In the genomic region with DNA sequence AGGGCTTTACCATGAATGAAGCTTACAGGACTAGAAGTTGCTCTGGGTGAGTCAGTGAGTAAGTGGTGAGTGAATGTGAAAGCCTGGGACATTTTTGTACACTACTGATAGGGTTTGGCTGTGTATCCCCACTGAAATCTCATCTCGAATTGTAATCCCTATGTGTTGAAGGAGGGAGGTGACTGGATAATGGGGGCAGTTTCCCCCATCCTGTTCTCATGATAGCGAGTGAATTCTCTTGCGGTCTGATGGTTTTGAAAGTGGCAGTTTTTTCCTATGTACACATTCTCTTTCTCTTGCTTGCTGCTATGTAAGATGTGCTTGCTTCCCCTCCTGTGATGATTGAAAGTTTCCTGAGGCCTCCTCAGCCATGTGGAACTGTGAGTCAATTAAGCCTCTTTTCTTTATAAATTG, we compare ENCODE assay signal across 8 cellular contexts. TPM values are rescaled to one million over a fixed set of nuclear protein-coding genes. Genes with fewer than 3 reads are reported as not detected.
DNase-seq lines count a peak whose midpoint lies in the region; ATAC-seq, FAIRE-seq and TF ChIP-seq lines count a peak whose summit lies in the region.
"Not testable (repeated sequence)": the region's sequence is repeated elsewhere in the genome, so short reads cannot be mapped to it uniquely, and the experiment has no call there.

No MANE protein-coding gene starts in this region.

- H3K4me1 ChIP-seq in OCI-LY3 (ENCODE audit: low read length) = peaks cover 14% of the 10 kb centered on the region
- H3K4me1 ChIP-seq in right cardiac atrium (ENCODE audit: control insufficient read depth, insufficient read depth, low read length) = not testable (repeated sequence)

- peak overlapping the region; percentile 84 for H3K27ac Mint-ChIP-seq in activated naive CD8-positive, alpha-beta T cell treated with anti-CD3 and anti-CD28 coated beads for 36 hours
- peak overlapping the region; percentile 24 for H3K27ac Mint-ChIP-seq in stimulated activated effector memory CD8-positive, alpha-beta T cell treated with anti-CD3 and anti-CD28 coated beads, Interleukin-12 subunit alpha, Interleukin-12 subunit beta, amount 100 ng/mL, for 72 hours

- not testable (repeated sequence) for H3K9me3 ChIP-seq in OCI-LY3 (ENCODE audit: insufficient read depth, low read length); right cardiac atrium (ENCODE audit: control insufficient read depth, low read length)

- peaks cover 33% of the 10 kb centered on the region for H3K4me1 Mint-ChIP-seq in activated naive CD8-positive, alpha-beta T cell treated with anti-CD3 and anti-CD28 coated beads for 36 hours
- H3K4me1 Mint-ChIP-seq in stimulated activated effector memory CD8-positive, alpha-beta T cell treated with anti-CD3 and anti-CD28 coated beads, Interleukin-12 subunit alpha, Interleukin-12 subunit beta, amount 100 ng/mL, for 72 hours = peaks cover 36% of the 10 kb centered on the region

- not testable (repeated sequence) for H4K20me1 ChIP-seq in OCI-LY3 (ENCODE audit: insufficient read depth, low read length)

- 32% methylated on average over 3 of the region's 3 CpGs for WGBS in right cardiac atrium

- FAIRE-seq in GM12892 (lab: Jason Lieb, UNC) = peak; percentile 88

- H3K4me3 ChIP-seq in OCI-LY3 (ENCODE audit: low read length) = peak overlapping the region; percentile 49
- not testable (repeated sequence) for H3K4me3 ChIP-seq in right cardiac atrium (ENCODE audit: low read length)

- H3K27ac ChIP-seq in OCI-LY3 (ENCODE audit: low read length) = peak overlapping the region; percentile 70
- not testable (repeated sequence) for H3K27ac ChIP-seq in right cardiac atrium (ENCODE audit: low read length)

- peaks cover 48% of the 10 kb centered on the region for H3K36me3 Mint-ChIP-seq in activated naive CD8-positive, alpha-beta T cell treated with anti-CD3 and anti-CD28 coated beads for 36 hours
- H3K36me3 Mint-ChIP-seq in stimulated activated effector memory CD8-positive, alpha-beta T cell treated with anti-CD3 and anti-CD28 coated beads, Interleukin-12 subunit alpha, Interleukin-12 subunit beta, amount 100 ng/mL, for 72 hours = peaks cover 52% of the 10 kb centered on the region

- H3K36me3 ChIP-seq in OCI-LY3 (replicated peaks; ENCODE audit: low read depth, low read length) = not testable (repeated sequence)

- H3K27me3 Mint-ChIP-seq in activated naive CD8-positive, alpha-beta T cell treated with anti-CD3 and anti-CD28 coated beads for 36 hours = not testable (repeated sequence)

- H3K9me3 Mint-ChIP-seq in activated naive CD8-positive, alpha-beta T cell treated with anti-CD3 and anti-CD28 coated beads for 36 hours = peaks cover 10% of the 10 kb centered on the region
- H3K9me3 Mint-ChIP-seq in stimulated activated effector memory CD8-positive, alpha-beta T cell treated with anti-CD3 and anti-CD28 coated beads, Interleukin-12 subunit alpha, Interleukin-12 subunit beta, amount 100 ng/mL, for 72 hours = not testable (repeated sequence)

- peak overlapping the region; percentile 80 for H3K4me2 ChIP-seq in OCI-LY3 (ENCODE audit: low read length)

- ATAC-seq in GM19452 (IDR thresholded peaks at IDR 0.05; ENCODE audit: unreplicated experiment) = peak; percentile 71
- peak; percentile 79 for ATAC-seq in HG02623 (IDR thresholded peaks at IDR 0.05; ENCODE audit: unreplicated experiment)
- ATAC-seq in HG03280 (IDR thresholded peaks at IDR 0.05; ENCODE audit: unreplicated experiment) = peak; percentile 85
- peak; percentile 60 for ATAC-seq in right cardiac atrium
- ATAC-seq in stimulated activated effector memory CD8-positive, alpha-beta T cell treated with anti-CD3 and anti-CD28 coated beads, Interleukin-12 subunit alpha, Interleukin-12 subunit beta, amount 100 ng/mL, for 72 hours = peak; percentile 96

- peak overlapping the region; percentile 37; the same call in 1 of the 2 replicates for H3K9ac ChIP-seq in OCI-LY3 (ENCODE audit: low read length)

- not testable (repeated sequence) for H3K27me3 ChIP-seq in OCI-LY3 (ENCODE audit: low read depth, low read length); right cardiac atrium (ENCODE audit: control insufficient read depth, insufficient read depth)

- intact Hi-C loops in right cardiac atrium (cut with DNase I) = not testable (repeated sequence)

- H3K79me2 ChIP-seq in OCI-LY3 (ENCODE audit: low read length) = peaks cover 26% of the 10 kb centered on the region

- TF ChIP-seq POLR2A in GM12892 (IDR thresholded peaks at IDR 0.05; ENCODE audit: low read depth, low read length) = not testable (repeated sequence)

- not testable (repeated sequence) for H3K4me3 Mint-ChIP-seq in activated naive CD8-positive, alpha-beta T cell treated with anti-CD3 and anti-CD28 coated beads for 36 hours
- H3K4me3 Mint-ChIP-seq in stimulated activated effector memory CD8-positive, alpha-beta T cell treated with anti-CD3 and anti-CD28 coated beads, Interleukin-12 subunit alpha, Interleukin-12 subunit beta, amount 100 ng/mL, for 72 hours = peak overlapping the region; percentile 1

- not testable (repeated sequence) for H2AFZ ChIP-seq in OCI-LY3 (ENCODE audit: low read depth, low read length)

- TF ChIP-seq CTCF in OCI-LY3 (IDR thresholded peaks at IDR 0.05; ENCODE audit: low read depth, low read length) = not testable (repeated sequence)

- DNase-seq in GM12892 (ENCODE audit: insufficient read length); right cardiac atrium: not testable (repeated sequence)
- peak; percentile 14 for DNase-seq in activated naive CD8-positive, alpha-beta T cell treated with anti-CD3 and anti-CD28 coated beads for 36 hours
- DNase-seq in stimulated activated effector memory CD8-positive, alpha-beta T cell treated with anti-CD3 and anti-CD28 coated beads, Interleukin-12 subunit alpha, Interleukin-12 subunit beta, amount 100 ng/mL, for 72 hours (ENCODE audit: low spot score in 2 of 2) = peak in 1 of 2 donors; percentile 55

RNA-seq across cellular contexts. Expression of gene MLLT10, which starts 47.4 kb away (rescaled TPM):
- polyA plus RNA-seq in GM12892 (2012; ENCODE audit: missing spikeins) = 31.1 TPM
- total RNA-seq in activated naive CD8-positive, alpha-beta T cell treated with anti-CD3 and anti-CD28 coated beads for 36 hours = 10 to 100 TPM; 33.9 to 36.2 TPM
- 10 to 100 TPM; 26.6 to 36.1 (median 29.8) TPM for total RNA-seq in right cardiac atrium
- polyA plus RNA-seq in right cardiac atrium = 14.1 TPM

RNA-seq across cellular contexts. Expression of gene SKIDA1, which starts 55.9 kb away (rescaled TPM):
- polyA plus RNA-seq in GM12892 (2012; ENCODE audit: missing spikeins) = 0.17 TPM
- under 1 TPM in 1 of 2 experiments, not detected in 1; 0.54 TPM for total RNA-seq in activated naive CD8-positive, alpha-beta T cell treated with anti-CD3 and anti-CD28 coated beads for 36 hours
- 1 to 10 TPM; 2.1 to 6.3 (median 4.6) TPM for total RNA-seq in right cardiac atrium
- 0.88 TPM for polyA plus RNA-seq in right cardiac atrium
